In genomic region chr10:91798736-91799579, GRCh38 we compare ENCODE assay signal across 8 cellular contexts. TPM values are rescaled to one million over a fixed set of nuclear protein-coding genes. Genes with fewer than 3 reads are reported as not detected.
DNase-seq lines count a peak whose midpoint lies in the region; ATAC-seq and TF ChIP-seq lines count a peak whose summit lies in the region.

No MANE protein-coding gene starts in this region.

- H3K36me3 ChIP-seq in mucosa of stomach (ENCODE audit: control insufficient read depth, insufficient read depth, low read length) (no peaks in the 10 kb centered on the region), suprapubic skin (no peaks in the 10 kb centered on the region)

- DNase-seq in activated T-cell treated with anti-CD3 and anti-CD28 coated beads, Interleukin-2, amount 50 U/mL, for 4 hours: no peak
- DNase-seq in activated T-cell treated with anti-CD3 and anti-CD28 coated beads for 4 hours (no peak), NCI-H146 (lab: John Stamatoyannopoulos, UW) (peak; percentile 66), epithelial cell of prostate (ENCODE audit: low read depth, low spot score) (no peak), suprapubic skin (ENCODE audit: low spot score in 2 of 2) (peak; percentile 73 to 80)
- DNase-seq in activated CD4-positive, alpha-beta memory T cell treated with anti-CD3 and anti-CD28 coated beads for 36 hours: peak; percentile 58

- H3K27ac ChIP-seq in epithelial cell of prostate (peak overlapping the region; percentile 94), suprapubic skin (peak overlapping the region; percentile 95)

- H3K27me3 ChIP-seq in mucosa of stomach (ENCODE audit: control insufficient read depth, insufficient read depth, low read length) (no peaks in the 10 kb centered on the region), suprapubic skin (no peaks in the 10 kb centered on the region)

- peak overlapping the region; percentile 96 for H3K9ac ChIP-seq in mucosa of stomach (ENCODE audit: low read length)

- H3K27ac Mint-ChIP-seq in activated CD4-positive, alpha-beta memory T cell treated with anti-CD3 and anti-CD28 coated beads for 36 hours: peak overlapping the region; percentile 90

- under 1% methylated on average over 22 of the region's 40 CpGs for WGBS in suprapubic skin

- H3K4me1 ChIP-seq in mucosa of stomach (ENCODE audit: control insufficient read depth, insufficient read depth, low read length) (peaks cover 22% of the 10 kb centered on the region), suprapubic skin (peaks cover 53% of the 10 kb centered on the region)

- peak; percentile 40 to 46 for ATAC-seq in activated T-cell treated with anti-CD3 and anti-CD28 coated beads, Interleukin-2, amount 50 U/mL, for 4 hours
- ATAC-seq in HG02610 (IDR thresholded peaks at IDR 0.05; ENCODE audit: unreplicated experiment): peak; percentile 40

- TF ChIP-seq POLR2A in suprapubic skin (IDR thresholded peaks at IDR 0.05): no peak

- H3K4me1 Mint-ChIP-seq in activated T-cell treated with anti-CD3 and anti-CD28 coated beads, Interleukin-2, amount 50 U/mL, for 4 hours (ENCODE audit: low read depth): peaks cover 72% of the 10 kb centered on the region
- H3K4me1 Mint-ChIP-seq in activated CD4-positive, alpha-beta memory T cell treated with anti-CD3 and anti-CD28 coated beads for 36 hours (ENCODE audit: low read depth): peaks cover 62% of the 10 kb centered on the region

- intact Hi-C loops in activated CD4-positive, alpha-beta memory T cell treated with anti-CD3 and anti-CD28 coated beads for 36 hours (cut with micrococcal nuclease): loop anchor here (1.0 to 5.0 kb wide), 7 partner anchors 146 to 792 kb away; partner anchors contain the start of genes HECTD2 and IDE

- POLR2A ChIA-PET in activated CD4-positive, alpha-beta memory T cell treated with anti-CD3 and anti-CD28 coated beads for 36 hours (lab: Charles Lee): interaction anchor here (0.9 to 3.0 kb wide), 2 partner anchors 21 to 125 kb away, joined by 3 to 16 read pairs; partner anchors contain the start of gene BTAF1

- CTCF ChIA-PET in activated CD4-positive, alpha-beta memory T cell treated with anti-CD3 and anti-CD28 coated beads for 36 hours (lab: Charles Lee): interaction anchor here (0.7 to 2.4 kb wide), 7 partner anchors 9 to 125 kb away, joined by 3 to 9 read pairs (median 4); partner anchors contain the start of genes BTAF1 and FGFBP3

- H3K4me3 Mint-ChIP-seq in activated T-cell treated with anti-CD3 and anti-CD28 coated beads, Interleukin-2, amount 50 U/mL, for 4 hours: peak overlapping the region; percentile 98
- peak overlapping the region; percentile 86 for H3K4me3 Mint-ChIP-seq in activated CD4-positive, alpha-beta memory T cell treated with anti-CD3 and anti-CD28 coated beads for 36 hours

- peaks cover 12% of the 10 kb centered on the region for H3K36me3 Mint-ChIP-seq in activated T-cell treated with anti-CD3 and anti-CD28 coated beads, Interleukin-2, amount 50 U/mL, for 4 hours (ENCODE audit: insufficient read depth)
- H3K36me3 Mint-ChIP-seq in activated CD4-positive, alpha-beta memory T cell treated with anti-CD3 and anti-CD28 coated beads for 36 hours: peaks cover 23% of the 10 kb centered on the region

- no peaks in the 10 kb centered on the region for H3K9me3 Mint-ChIP-seq in activated T-cell treated with anti-CD3 and anti-CD28 coated beads, Interleukin-2, amount 50 U/mL, for 4 hours
- H3K9me3 Mint-ChIP-seq in activated CD4-positive, alpha-beta memory T cell treated with anti-CD3 and anti-CD28 coated beads for 36 hours: no peaks in the 10 kb centered on the region

- H3K9me3 ChIP-seq in mucosa of stomach (ENCODE audit: control insufficient read depth, low read length) (no peaks in the 10 kb centered on the region), suprapubic skin (no peaks in the 10 kb centered on the region)

- peak overlapping the region; percentile 88 for H3K4me3 ChIP-seq in mucosa of stomach (ENCODE audit: low read length)
- peak overlapping the region; percentile 67 for H3K4me3 ChIP-seq in suprapubic skin

- no peaks in the 10 kb centered on the region for H3K27me3 Mint-ChIP-seq in activated T-cell treated with anti-CD3 and anti-CD28 coated beads, Interleukin-2, amount 50 U/mL, for 4 hours (ENCODE audit: low read depth)
- peaks cover 1% of the 10 kb centered on the region for H3K27me3 Mint-ChIP-seq in activated CD4-positive, alpha-beta memory T cell treated with anti-CD3 and anti-CD28 coated beads for 36 hours

- TF ChIP-seq EP300 in suprapubic skin (IDR thresholded peaks at IDR 0.05): no peak

- no peak for TF ChIP-seq CTCF in suprapubic skin (IDR thresholded peaks at IDR 0.05)

RNA-seq across cellular contexts. Expression of gene TNKS2, which starts 0.7 kb away (rescaled TPM):
- 10 to 100 TPM; 30.0 to 30.2 (median 30.1) TPM for total RNA-seq in activated T-cell treated with anti-CD3 and anti-CD28 coated beads, Interleukin-2, amount 50 U/mL, for 4 hours
- total RNA-seq in activated CD4-positive, alpha-beta memory T cell treated with anti-CD3 and anti-CD28 coated beads for 36 hours: 10 to 100 TPM; 34.5 to 35.7 TPM
- total RNA-seq in suprapubic skin: 10 to 100 TPM; 33.8 to 69.4 (median 47.0) TPM

Comparison
In these comparisons a context has a peak if more than half of its experiments do, and no peak if none do; other contexts are left out.
1. DNase-seq: peak in NCI-H146 (single experiment), activated CD4-positive, alpha-beta memory T cell treated with anti-CD3 and anti-CD28 coated beads for 36 hours (single experiment) and suprapubic skin (2 of 2); none in activated T-cell treated with anti-CD3 and anti-CD28 coated beads, Interleukin-2, amount 50 U/mL, for 4 hours (single experiment), activated T-cell treated with anti-CD3 and anti-CD28 coated beads for 4 hours (single experiment) and epithelial cell of prostate (single experiment).